In the genomic region with DNA sequence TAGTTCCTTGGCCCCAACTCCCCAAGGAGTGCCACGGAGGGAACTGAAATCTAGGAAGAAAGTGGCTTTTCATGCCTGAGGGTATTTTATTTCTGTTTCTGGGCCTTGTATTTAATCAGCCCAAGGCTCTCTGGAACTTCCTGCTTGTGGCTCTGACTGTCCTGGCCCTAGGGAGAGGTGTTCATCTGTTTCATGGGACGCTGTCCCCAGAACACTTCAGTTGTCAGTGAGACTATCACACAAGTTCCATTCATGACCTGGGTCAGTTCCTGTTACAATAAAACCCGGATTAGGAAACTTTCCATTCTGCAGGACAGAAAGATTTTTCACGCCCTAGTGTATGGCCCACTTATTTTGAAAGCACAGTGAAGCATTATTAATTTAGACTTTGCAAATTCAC, we compare ENCODE assay signal across 23 cellular contexts. TPM values are rescaled to one million over a fixed set of nuclear protein-coding genes. Genes with fewer than 3 reads are reported as not detected.
DNase-seq lines count a peak whose midpoint lies in the region; ATAC-seq and TF ChIP-seq lines count a peak whose summit lies in the region.
"Had no signal": no experiment of that assay in that cellular context is flagged by ENCODE, and none has a peak within 500 bp of the region (broad histone marks: within the 10 kb centered on the region; RNA-seq: fewer than 3 reads in every experiment).

No MANE protein-coding gene starts in this region.

- H3K9me3 ChIP-seq in CD8-positive, alpha-beta T cell (ENCODE audit: low read length) = no peaks in the 10 kb centered on the region
- no peaks in the 10 kb centered on the region for H3K9me3 ChIP-seq in adipocyte (ENCODE audit: control insufficient read depth, low read length)
- H3K9me3 ChIP-seq in muscle layer of duodenum (ENCODE audit: control insufficient read depth in 1 of 2, low read length in 2 of 2) = no peaks in the 10 kb centered on the region
- H3K9me3 ChIP-seq in testis = no peaks in the 10 kb centered on the region
- H3K9me3 ChIP-seq: HAP-1, SK-N-SH had no signal

- H3K9me3 Mint-ChIP-seq in CD8-positive, alpha-beta T cell = no peaks in the 10 kb centered on the region
- no peaks in the 10 kb centered on the region for H3K9me3 Mint-ChIP-seq in effector memory CD8-positive, alpha-beta T cell
- H3K9me3 Mint-ChIP-seq: activated naive CD4-positive, alpha-beta T cell treated with anti-CD3 and anti-CD28 coated beads for 36 hours; central memory CD8-positive, alpha-beta T cell; immature natural killer cell; T-helper 2 cell treated with Interferon-gamma antibody and Interleukin-4, amounts not matched to agents 5 μg/mL and 100 μg/mL, for 36 hours had no signal

- no peaks in the 10 kb centered on the region for H3K27me3 ChIP-seq in CD8-positive, alpha-beta T cell (ENCODE audit: insufficient read depth, low read length)
- H3K27me3 ChIP-seq in adipocyte (replicated peaks; ENCODE audit: control insufficient read depth, insufficient read depth, low read length) (no peaks in the 10 kb centered on the region), muscle layer of duodenum (ENCODE audit: low read depth, low read length) (no peaks in the 10 kb centered on the region), testis (no peaks in the 10 kb centered on the region)
- H3K27me3 ChIP-seq: hepatocyte had no signal

- H3K36me3 Mint-ChIP-seq in CD8-positive, alpha-beta T cell = no peaks in the 10 kb centered on the region
- peaks cover 8% of the 10 kb centered on the region for H3K36me3 Mint-ChIP-seq in effector memory CD8-positive, alpha-beta T cell (ENCODE audit: insufficient read depth)
- H3K36me3 Mint-ChIP-seq: immature natural killer cell had no signal

- H3K4me3 Mint-ChIP-seq in CD8-positive, alpha-beta T cell = no peak overlapping the region
- no peak overlapping the region for H3K4me3 Mint-ChIP-seq in effector memory CD8-positive, alpha-beta T cell
- H3K4me3 Mint-ChIP-seq: activated CD8-positive, alpha-beta memory T cell treated with anti-CD3 and anti-CD28 coated beads, Interleukin-2, amount 10 ng/mL, durations not matched to agents 7 days and 5 days; activated naive CD4-positive, alpha-beta T cell treated with anti-CD3 and anti-CD28 coated beads for 36 hours; central memory CD8-positive, alpha-beta T cell; immature natural killer cell; T-helper 2 cell treated with Interferon-gamma antibody and Interleukin-4, amounts not matched to agents 5 μg/mL and 100 μg/mL, for 36 hours had no signal

- H3K27ac Mint-ChIP-seq in CD8-positive, alpha-beta T cell = peak overlapping the region; percentile 46
- H3K27ac Mint-ChIP-seq in effector memory CD8-positive, alpha-beta T cell = peak overlapping the region in 1 of 2 donors; percentile 57
- H3K27ac Mint-ChIP-seq: activated CD8-positive, alpha-beta memory T cell treated with anti-CD3 and anti-CD28 coated beads, Interleukin-2, amount 10 ng/mL, durations not matched to agents 7 days and 5 days; activated naive CD4-positive, alpha-beta T cell treated with anti-CD3 and anti-CD28 coated beads for 36 hours; immature natural killer cell; T-helper 2 cell treated with Interferon-gamma antibody and Interleukin-4, amounts not matched to agents 5 μg/mL and 100 μg/mL, for 36 hours had no signal

- H3K27me3 Mint-ChIP-seq in CD8-positive, alpha-beta T cell (ENCODE audit: low read depth) = no peaks in the 10 kb centered on the region
- no peaks in the 10 kb centered on the region for H3K27me3 Mint-ChIP-seq in effector memory CD8-positive, alpha-beta T cell
- H3K27me3 Mint-ChIP-seq: activated CD8-positive, alpha-beta memory T cell treated with anti-CD3 and anti-CD28 coated beads, Interleukin-2, amount 10 ng/mL, durations not matched to agents 7 days and 5 days; central memory CD8-positive, alpha-beta T cell had no signal

- H3K36me3 ChIP-seq in CD8-positive, alpha-beta T cell (ENCODE audit: insufficient read depth, low read length) = no peaks in the 10 kb centered on the region
- H3K36me3 ChIP-seq in adipocyte (ENCODE audit: control insufficient read depth, insufficient read depth, low read length, severe bottlenecking) (peaks cover 30% of the 10 kb centered on the region), muscle layer of duodenum (ENCODE audit: control insufficient read depth in 1 of 2, insufficient read depth in 2 of 2, low read length in 2 of 2) (peaks cover 0 to 17% of the 10 kb centered on the region in 2 donors), testis (ENCODE audit: low read depth, missing control alignments) (no peaks in the 10 kb centered on the region)
- H3K36me3 ChIP-seq: HAP-1 had no signal

- no peak for DNase-seq in CD8-positive, alpha-beta T cell
- DNase-seq in adipocyte (ENCODE audit: low read depth) (no peak), testis (no peak), cortex of kidney (lab: John Stamatoyannopoulos, UW) (no peak)
- no peak for DNase-seq in effector memory CD8-positive, alpha-beta T cell
- DNase-seq: activated CD4-positive, alpha-beta T cell treated with anti-CD3 and anti-CD28 coated beads, Interleukin-2, amount 50 U/mL, for 1 hour; activated CD8-positive, alpha-beta memory T cell treated with anti-CD3 and anti-CD28 coated beads, Interleukin-2, amount 10 ng/mL, durations not matched to agents 7 days and 5 days; activated naive CD4-positive, alpha-beta T cell treated with anti-CD3 and anti-CD28 coated beads for 36 hours; anterior cingulate cortex; immature natural killer cell; NCI-H1105; NCI-H1930; NCI-H69; SK-N-SH; small intestine; stimulated activated CD4-positive, alpha-beta T cell treated with anti-CD3 and anti-CD28 coated beads, Interleukin-1b, Interleukin-23, amount 100 ng/mL, for 48 hours had no signal

- 46 to 59% methylated on average over 4 of the region's 4 CpGs for WGBS in testis, 2 donors

- intact Hi-C loops in CD8-positive, alpha-beta T cell (cut with DNase I, micrococcal nuclease) = no loop called here
- intact Hi-C loops in testis (cut with DNase I; ENCODE audit: low total_unique reads) = no loop called here

- H3K4me1 ChIP-seq in CD8-positive, alpha-beta T cell (ENCODE audit: insufficient read depth, low read length) = peaks cover 27% of the 10 kb centered on the region
- H3K4me1 ChIP-seq in adipocyte (ENCODE audit: control insufficient read depth, insufficient read depth, low read length) = peaks cover 63% of the 10 kb centered on the region
- H3K4me1 ChIP-seq in muscle layer of duodenum (ENCODE audit: control insufficient read depth in 1 of 2, insufficient read depth in 2 of 2, low read length in 2 of 2) = peaks cover 0 to 14% of the 10 kb centered on the region in 2 donors
- H3K4me1 ChIP-seq in testis = peaks cover 41% of the 10 kb centered on the region
- H3K4me1 ChIP-seq: HAP-1 had no signal

- ATAC-seq in CD8-positive, alpha-beta T cell = no peak
- ATAC-seq in HG02571 (IDR thresholded peaks at IDR 0.05; ENCODE audit: unreplicated experiment) = no peak
- ATAC-seq in effector memory CD8-positive, alpha-beta T cell (replicated peaks) = no peak
- ATAC-seq: activated CD8-positive, alpha-beta memory T cell treated with anti-CD3 and anti-CD28 coated beads, Interleukin-2, amount 10 ng/mL, durations not matched to agents 7 days and 5 days had no signal

- POLR2A ChIA-PET in CD8-positive, alpha-beta T cell (lab: Charles Lee) = no interaction called here

- no peak overlapping the region for H3K27ac ChIP-seq in CD8-positive, alpha-beta T cell (ENCODE audit: low read depth, low read length)
- peak overlapping the region; percentile 22 for H3K27ac ChIP-seq in muscle layer of duodenum (ENCODE audit: low read length)
- peak overlapping the region; percentile 12 to 83 for H3K27ac ChIP-seq in testis
- H3K27ac ChIP-seq: C4-2B, hepatocyte had no signal

- H3K9ac ChIP-seq in adipocyte (ENCODE audit: low read length) = peak overlapping the region; percentile 47
- H3K9ac ChIP-seq: SK-N-SH had no signal

- TF ChIP-seq CTCF in CD8-positive, alpha-beta T cell (IDR thresholded peaks at IDR 0.05) = no peak
- no peak for TF ChIP-seq CTCF in testis (IDR thresholded peaks at IDR 0.05)

- H3K4me3 ChIP-seq in CD8-positive, alpha-beta T cell (ENCODE audit: low read depth, low read length) = no peak overlapping the region
- H3K4me3 ChIP-seq in adipocyte (ENCODE audit: low read length) (no peak overlapping the region), muscle layer of duodenum (ENCODE audit: low read depth in 1 of 2, low read length in 2 of 2) (no peak overlapping the region), testis (no peak overlapping the region)
- H3K4me3 ChIP-seq: HAP-1, hepatocyte had no signal

- H3K4me1 Mint-ChIP-seq in CD8-positive, alpha-beta T cell (ENCODE audit: low read depth) = peaks cover 52% of the 10 kb centered on the region
- H3K4me1 Mint-ChIP-seq in effector memory CD8-positive, alpha-beta T cell (ENCODE audit: low read depth in 2 of 2) = peaks cover 32 to 36% of the 10 kb centered on the region in 2 donors

- CTCF ChIA-PET in CD8-positive, alpha-beta T cell (lab: Charles Lee) = no interaction called here

- TF ChIP-seq POLR2A in testis (IDR thresholded peaks at IDR 0.05) = no peak

RNA-seq across cellular contexts. Expression of gene TC2N, which starts 18.5 kb away (rescaled TPM):
- 100 to 1,000 TPM; 132 TPM for total RNA-seq in CD8-positive, alpha-beta T cell
- total RNA-seq in testis = 10 to 100 TPM; 19.6 to 24.3 TPM
- polyA plus RNA-seq in testis (ENCODE audit: insufficient read depth, low read depth, low replicate concordance) = 17.2 TPM
- polyA plus RNA-seq: SK-N-SH had no signal

Comparison
In these comparisons a context has a peak if more than half of its experiments do, and no peak if none do; other contexts are left out.
1. RNA of gene TC2N, which starts 18.5 kb away (total RNA-seq): 132 TPM in CD8-positive, alpha-beta T cell; 19.6 to 24.3 TPM in testis; every median in the first group is over 4 times any median in the second.